9 cellular contexts compared by ENCODE assay signal in the genomic region with DNA sequence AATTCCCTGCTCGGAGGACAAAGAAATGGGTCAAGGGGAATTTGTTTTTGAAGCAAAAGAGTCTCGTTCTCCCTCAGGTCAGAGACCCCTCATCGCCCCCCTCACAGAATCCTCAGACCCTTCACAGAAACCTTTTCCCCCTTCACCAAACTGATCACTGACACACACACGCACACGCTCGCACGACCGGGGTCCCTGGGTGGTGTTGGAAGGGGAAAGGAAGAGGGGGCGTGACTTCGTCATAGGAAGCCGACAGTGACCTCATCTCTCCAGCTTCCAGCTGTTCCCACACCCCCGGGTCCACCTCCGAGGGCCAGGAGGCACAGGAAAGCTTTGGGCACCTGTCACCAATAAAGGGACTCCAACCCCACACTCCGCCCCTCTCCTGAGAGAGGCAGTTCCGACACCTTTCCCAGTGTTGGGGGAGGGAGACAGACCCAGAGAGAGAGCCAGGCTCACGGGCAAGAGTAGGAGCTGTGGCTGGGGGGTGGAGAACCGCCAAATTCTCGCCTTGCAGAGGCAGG. TPM values are rescaled to one million over a fixed set of nuclear protein-coding genes. Genes with fewer than 3 reads are reported as not detected.
A peak's percentile ranks its signal among the peaks of the same experiment; 100 is the strongest.
DNase-seq lines count a peak whose midpoint lies in the region; ATAC-seq and TF ChIP-seq lines count a peak whose summit lies in the region.
"Had no signal": no experiment of that assay in that cellular context is flagged by ENCODE, and none has a peak within 500 bp of the region (broad histone marks: within the 10 kb centered on the region; RNA-seq: fewer than 3 reads in every experiment).

No MANE protein-coding gene starts in this region.

- intact Hi-C loops in Caco-2 (cut with micrococcal nuclease; ENCODE audit: unreplicated experiment) (loop anchor here (2.0 kb wide), 1 partner anchor 43 kb away; no protein-coding TSS in a partner anchor), MCF 10A (cut with micrococcal nuclease) (loop anchor here (2.0 kb wide), 2 partner anchors 41 to 125 kb away; no protein-coding TSS in a partner anchor), tibial artery (cut with DNase I; ENCODE audit: low total_unique reads) (no loop called here)

- ATAC-seq in GM21390 (IDR thresholded peaks at IDR 0.05; ENCODE audit: unreplicated experiment) (no peak), HG03196 (IDR thresholded peaks at IDR 0.05; ENCODE audit: unreplicated experiment) (no peak)

- peak overlapping the region; percentile 60 for H3K27ac Mint-ChIP-seq in Caco-2 (ENCODE audit: unreplicated experiment)
- H3K27ac Mint-ChIP-seq in MCF 10A (ENCODE audit: low read depth, unreplicated experiment): no peak overlapping the region

- H2AK5ac ChIP-seq in mesendoderm (ENCODE audit: low read length): no peak overlapping the region

- in situ Hi-C loops in G401 (cut with HindIII; ENCODE audit: low sequenced_read_pairs): no loop called here

- H4K5ac ChIP-seq in mesendoderm (ENCODE audit: low read length): no peak overlapping the region

- H3K56ac ChIP-seq in mesendoderm (ENCODE audit: low read length): peak overlapping the region; percentile 73

- peak overlapping the region; percentile 58 for H3K9ac ChIP-seq in mesendoderm (ENCODE audit: low read length)

- H2BK120ac ChIP-seq in mesendoderm (ENCODE audit: low read depth, low read length): no peak overlapping the region

- DNase-seq in Caco-2: peak; percentile 42 to 43
- DNase-seq in NCI-H1105 treated with DMSO at 0.1 percent for 48 hours (lab: John Stamatoyannopoulos, UW): peak; percentile 76
- DNase-seq in MCF 10A (ENCODE audit: unreplicated experiment): no peak
- peak; percentile 72 for DNase-seq in mesendoderm
- no peak for DNase-seq in G401 (ENCODE audit: low spot score)
- no peak for DNase-seq in tibial artery

- no peak overlapping the region for H3K18ac ChIP-seq in mesendoderm (ENCODE audit: low read length)

- no peaks in the 10 kb centered on the region for H3K79me2 ChIP-seq in mesendoderm (ENCODE audit: control insufficient read depth, insufficient read depth, low read length)

- H3K9me3 Mint-ChIP-seq in Caco-2 (ENCODE audit: unreplicated experiment) (no peaks in the 10 kb centered on the region), MCF 10A (ENCODE audit: unreplicated experiment) (no peaks in the 10 kb centered on the region)

- WGBS in mesendoderm (ENCODE audit: extremely low coverage, insufficient coverage, low lambda C conversion rate): no CpG with 5 or more reads among the region's 18 CpGs

- no peak overlapping the region for H3K4me3 Mint-ChIP-seq in Caco-2 (ENCODE audit: unreplicated experiment)
- peak overlapping the region; percentile 61 for H3K4me3 Mint-ChIP-seq in MCF 10A (ENCODE audit: unreplicated experiment)

- no peak overlapping the region for H3K4ac ChIP-seq in mesendoderm (ENCODE audit: low read depth, low read length)

- H3K4me1 ChIP-seq in Caco-2 (no peaks in the 10 kb centered on the region), mesendoderm (ENCODE audit: control insufficient read depth, low read depth, low read length) (no peaks in the 10 kb centered on the region), tibial artery (peaks cover 0 to 15% (median 12%) of the 10 kb centered on the region in 4 donors)

- H3K36me3 ChIP-seq in Caco-2 (ENCODE audit: control insufficient read depth, insufficient read depth, low read length) (no peaks in the 10 kb centered on the region), mesendoderm (ENCODE audit: control insufficient read depth, insufficient read depth, low read length) (no peaks in the 10 kb centered on the region), tibial artery (no peaks in the 10 kb centered on the region)
- H3K36me3 ChIP-seq: neutrophil had no signal

- no peak overlapping the region for H4K8ac ChIP-seq in mesendoderm (ENCODE audit: low read depth, low read length)

- H3K27me3 Mint-ChIP-seq in Caco-2 (ENCODE audit: insufficient read depth, unreplicated experiment) (no peaks in the 10 kb centered on the region), MCF 10A (ENCODE audit: insufficient read depth, unreplicated experiment) (no peaks in the 10 kb centered on the region)

- H3K79me1 ChIP-seq in mesendoderm (ENCODE audit: low read length): no peaks in the 10 kb centered on the region

- H3K27me3 ChIP-seq in Caco-2 (replicated peaks; ENCODE audit: control insufficient read depth, insufficient read depth, low read length) (no peaks in the 10 kb centered on the region), mesendoderm (ENCODE audit: insufficient read depth, low read length, poor library complexity) (no peaks in the 10 kb centered on the region), tibial artery (peaks cover 0 to 64% of the 10 kb centered on the region in 2 donors)

- BruUV-seq in Caco-2 (replicated peaks; lab: Mats Ljungman, UMichigan) (no TSS peak), MCF 10A (replicated peaks; lab: Mats Ljungman, UMichigan) (no TSS peak)

- H2BK15ac ChIP-seq in mesendoderm (replicated peaks; ENCODE audit: low read depth): no peak overlapping the region

- TF ChIP-seq CTCF in Caco-2 (IDR thresholded peaks at IDR 0.05; ENCODE audit: insufficient read depth in 1 of 2, low read depth in 1 of 2, low read length in 1 of 2, severe bottlenecking in 1 of 2, unreplicated experiment in 1 of 2): no peak
- no peak for TF ChIP-seq CTCF in MCF 10A (IDR thresholded peaks at IDR 0.05; ENCODE audit: unreplicated experiment)
- TF ChIP-seq CTCF in tibial artery (IDR thresholded peaks at IDR 0.05): no peak

- H3K27ac ChIP-seq in mesendoderm (ENCODE audit: low read depth, low read length) (no peak overlapping the region), tibial artery (no peak overlapping the region)
- H3K27ac ChIP-seq: neutrophil had no signal

- CTCF ChIA-PET in Caco-2 (lab: Charles Lee) (interaction anchor here (0.5 to 1.3 kb wide), 3 partner anchors 13 to 132 kb away, joined by 3 to 8 read pairs (median 3); no protein-coding TSS in a partner anchor), MCF 10A (lab: Yijun Ruan, JAX) (interaction anchor here (0.6 to 3.2 kb wide), 22 partner anchors 8 to 132 kb away, joined by 3 to 33 read pairs (median 6); no protein-coding TSS in a partner anchor)

- H3K4me1 Mint-ChIP-seq in Caco-2 (ENCODE audit: low read depth, unreplicated experiment) (no peaks in the 10 kb centered on the region), MCF 10A (ENCODE audit: insufficient read depth, unreplicated experiment) (no peaks in the 10 kb centered on the region)

- H3K4me3 ChIP-seq in Caco-2 (ENCODE audit: low read depth, low read length) (peak overlapping the region; percentile 43), mesendoderm (ENCODE audit: low read length) (peak overlapping the region; percentile 8), tibial artery (peak overlapping the region in 1 of 2 donors; percentile 15)

- H3K36me3 Mint-ChIP-seq in Caco-2 (ENCODE audit: insufficient read depth, unreplicated experiment) (no peaks in the 10 kb centered on the region), MCF 10A (ENCODE audit: insufficient read depth, unreplicated experiment) (no peaks in the 10 kb centered on the region)

- H3K9me3 ChIP-seq in Caco-2 (no peaks in the 10 kb centered on the region), tibial artery (no peaks in the 10 kb centered on the region)
- H3K9me3 ChIP-seq: neutrophil had no signal

- POLR2A ChIA-PET in Caco-2 (lab: Charles Lee) (no interaction called here), MCF 10A (lab: Yijun Ruan, JAX) (interaction anchor here (0.6 to 1.4 kb wide), 4 partner anchors 10 to 306 kb away, joined by 3 to 4 read pairs (median 4); partner anchors contain the start of gene POLR2A)

- no peak overlapping the region for H2BK5ac ChIP-seq in mesendoderm (ENCODE audit: low read length)

- H3K23ac ChIP-seq in mesendoderm (ENCODE audit: low read length): no peak overlapping the region

- H3K4me2 ChIP-seq in mesendoderm (ENCODE audit: low read length): peak overlapping the region; percentile 72

RNA-seq across cellular contexts. Expression of gene ASGR1, which starts 1.2 kb away (rescaled TPM):
- total RNA-seq in Caco-2 (2022) (8.3 and 9.2 TPM in 2 replicates), MCF 10A (2022) (0.37 and 0.59 TPM in 2 replicates)
- polyA plus RNA-seq in mesendoderm (2013, experiment 1 of 2): 3.4 TPM
- 3.7 TPM for polyA plus RNA-seq in mesendoderm (2013, experiment 2 of 2)
- total RNA-seq in G401 (2014; rRNA removed; shearing (Covaris generic)): 3.3 and 7.1 TPM in 2 replicates

RNA-seq across cellular contexts. Expression of gene DLG4, which starts 41.6 kb away (rescaled TPM):
- total RNA-seq in Caco-2 (2022) (0.98 and 1.8 TPM in 2 replicates), MCF 10A (2022) (7.6 TPM in 2 replicates)
- 15.9 TPM for polyA plus RNA-seq in mesendoderm (2013, experiment 1 of 2)
- polyA plus RNA-seq in mesendoderm (2013, experiment 2 of 2): 14.2 TPM
- 15.5 and 18.8 TPM in 2 replicates for total RNA-seq in G401 (2014; rRNA removed; shearing (Covaris generic))

RNA-seq across cellular contexts. Expression of gene ACADVL, which starts 41.7 kb away (rescaled TPM):
- total RNA-seq in Caco-2 (2022): 133 and 164 TPM in 2 replicates
- total RNA-seq in MCF 10A (2022): 387 and 413 TPM in 2 replicates
- polyA plus RNA-seq in mesendoderm (2013, experiment 1 of 2): 129 TPM
- 129 TPM for polyA plus RNA-seq in mesendoderm (2013, experiment 2 of 2)
- total RNA-seq in G401 (2014; rRNA removed; shearing (Covaris generic)): 399 and 405 TPM in 2 replicates

RNA-seq across cellular contexts. Expression of gene DVL2, which starts 56.3 kb away (rescaled TPM):
- total RNA-seq in Caco-2 (2022): 38.3 and 41.3 TPM in 2 replicates
- total RNA-seq in MCF 10A (2022): 34.9 and 37.4 TPM in 2 replicates
- polyA plus RNA-seq in mesendoderm (2013, experiment 1 of 2): 25.9 TPM
- 25.1 TPM for polyA plus RNA-seq in mesendoderm (2013, experiment 2 of 2)
- 89.9 and 99.0 TPM in 2 replicates for total RNA-seq in G401 (2014; rRNA removed; shearing (Covaris generic))

Comparison
In these comparisons a context has a peak if more than half of its experiments do, and no peak if none do; other contexts are left out.
1. DNase-seq: peak in Caco-2 (2 of 2), NCI-H1105 treated with DMSO at 0.1 percent for 48 hours (single experiment) and mesendoderm (single experiment); none in MCF 10A (single experiment), G401 (single experiment) and tibial artery (0 of 2).